9 cellular contexts compared by ENCODE assay signal in genomic region chr4:7630559-7631287, GRCh38.
DNase-seq lines count a peak whose midpoint lies in the region; ATAC-seq and TF ChIP-seq lines count a peak whose summit lies in the region.
"Had no signal": no experiment of that assay in that cellular context is flagged by ENCODE, and none has a peak within 500 bp of the region (broad histone marks: within the 10 kb centered on the region; RNA-seq: fewer than 3 reads in every experiment).

No MANE protein-coding gene starts in this region.

- no peak overlapping the region for H3K9ac ChIP-seq in adipocyte (ENCODE audit: low read length)

- DNase-seq in adipocyte (ENCODE audit: low read depth) = peak; percentile 84
- DNase-seq in right atrium auricular region (ENCODE audit: low spot score) = peak; percentile 72
- DNase-seq in substantia nigra (lab: John Stamatoyannopoulos, UW) = peak in 26 of 49 donors; percentile 6 to 93 (median 49)
- DNase-seq in immature natural killer cell = no peak
- no peak for DNase-seq in activated CD4-positive, alpha-beta T cell treated with anti-CD3 and anti-CD28 coated beads for 48 hours
- DNase-seq in NOMO-1 treated with DMSO at 0.1 percent for 48 hours (lab: John Stamatoyannopoulos, UW; ENCODE audit: unreplicated experiment) = no peak

- POLR2A ChIA-PET in HEK293 (lab: Yijun Ruan, JAX) = no interaction called here

- peaks cover 3 to 11% (median 7%) of the 10 kb centered on the region in 3 donors for H3K27me3 Mint-ChIP-seq in immature natural killer cell (ENCODE audit: low read depth in 3 of 3)

- peaks cover 0 to 5% (median 0%) of the 10 kb centered on the region in 6 donors for H3K9me3 Mint-ChIP-seq in immature natural killer cell
- H3K9me3 Mint-ChIP-seq: T-helper 1 cell treated with Interleukin-12 subunit alpha and Interleukin-12 subunit beta and Interleukin-4 antibody, amounts not matched to agents 30 μg/mL and 1 μg/mL, for 36 hours had no signal

- CTCF ChIA-PET in HEK293 (lab: Yijun Ruan, JAX) = interaction anchor here (0.6 kb wide), 1 partner anchor 139 kb away, joined by 4 read pairs; no protein-coding TSS in a partner anchor

- peaks cover 23% of the 10 kb centered on the region in 2 donors for H3K4me1 Mint-ChIP-seq in immature natural killer cell

- no peaks in the 10 kb centered on the region for H3K36me3 ChIP-seq in HEK293 (ENCODE audit: control insufficient read depth in 2 of 2, insufficient read depth in 1 of 2, low read length in 2 of 2)
- no peaks in the 10 kb centered on the region for H3K36me3 ChIP-seq in adipocyte (ENCODE audit: control insufficient read depth, insufficient read depth, low read length, severe bottlenecking)
- H3K36me3 ChIP-seq in right atrium auricular region = no peaks in the 10 kb centered on the region

- no peaks in the 10 kb centered on the region for H3K36me3 Mint-ChIP-seq in immature natural killer cell

- H3K4me1 ChIP-seq in HEK293 (ENCODE audit: control insufficient read depth, insufficient read depth, low read length) (no peaks in the 10 kb centered on the region), adipocyte (ENCODE audit: control insufficient read depth, insufficient read depth, low read length) (peaks cover 22% of the 10 kb centered on the region), right atrium auricular region (peaks cover 0 to 35% of the 10 kb centered on the region in 2 donors)

- no peaks in the 10 kb centered on the region for H3K27me3 ChIP-seq in adipocyte (replicated peaks; ENCODE audit: control insufficient read depth, insufficient read depth, low read length)
- no peaks in the 10 kb centered on the region for H3K27me3 ChIP-seq in right atrium auricular region

- TF ChIP-seq CTCF in HEK293 (tag by site-specific recombination; IDR thresholded peaks at IDR 0.05) (no peak), right atrium auricular region (IDR thresholded peaks at IDR 0.05) (no peak)

- H3K27ac ChIP-seq in HEK293 (ENCODE audit: extremely low read depth, low read depth, low read length) = no peak overlapping the region
- peak overlapping the region; percentile 63 to 64 for H3K27ac ChIP-seq in right atrium auricular region
- no peak overlapping the region for H3K27ac ChIP-seq in substantia nigra (ENCODE audit: low read depth, low read length, poor library complexity, severe bottlenecking)

- peak overlapping the region in 3 of 6 donors; percentile 33 to 77 (median 72) for H3K27ac Mint-ChIP-seq in immature natural killer cell
- H3K27ac Mint-ChIP-seq: T-helper 1 cell treated with Interleukin-12 subunit alpha and Interleukin-12 subunit beta and Interleukin-4 antibody, amounts not matched to agents 30 μg/mL and 1 μg/mL, for 36 hours had no signal

- H3K9me3 ChIP-seq in HEK293 (ENCODE audit: control insufficient read depth, insufficient read depth, low read depth, low read length) = no peaks in the 10 kb centered on the region
- H3K9me3 ChIP-seq in adipocyte (ENCODE audit: control insufficient read depth, low read length) = peaks cover 4% of the 10 kb centered on the region
- no peaks in the 10 kb centered on the region for H3K9me3 ChIP-seq in right atrium auricular region

- H3K4me3 ChIP-seq in HEK293 (ENCODE audit: low read depth, low read length) (no peak overlapping the region), adipocyte (ENCODE audit: low read length) (peak overlapping the region; percentile 58), right atrium auricular region (no peak overlapping the region)

- H3K4me3 Mint-ChIP-seq in immature natural killer cell = no peak overlapping the region
- H3K4me3 Mint-ChIP-seq: T-helper 1 cell treated with Interleukin-12 subunit alpha and Interleukin-12 subunit beta and Interleukin-4 antibody, amounts not matched to agents 30 μg/mL and 1 μg/mL, for 36 hours had no signal

- ATAC-seq in HG02981 (IDR thresholded peaks at IDR 0.05; ENCODE audit: unreplicated experiment) = no peak

TF ChIP-seq in HEK293, 187 proteins besides CTCF, POLR2A, EP300 and RAD21:
- TF ChIP-seq ZSCAN23 (tag by site-specific recombination; IDR thresholded peaks at IDR 0.05) (no peak), ZFHX2 (tag by site-specific recombination; conservative IDR thresholded peaks at IDR 0.05) (peak; percentile 42), ZNF354C (tag by site-specific recombination; IDR thresholded peaks at IDR 0.05; ENCODE audit: borderline replicate concordance, low read depth) (no peak), ZNF169 (tag by site-specific recombination; IDR thresholded peaks at IDR 0.05) (no peak), PRDM10 (tag by site-specific recombination; IDR thresholded peaks at IDR 0.05) (0 out of 2 replicates have a peak, but pooled peaks have one; percentile 9), ZBTB49 (tag by site-specific recombination; IDR thresholded peaks at IDR 0.05; ENCODE audit: low read depth) (no peak)

Comparison
In these comparisons a context has a peak if more than half of its experiments do, and no peak if none do; other contexts are left out.
1. H3K27ac ChIP-seq: peak in right atrium auricular region (2 of 2); none in HEK293 (single experiment) and substantia nigra (single experiment).
2. DNase-seq: peak in adipocyte (single experiment), right atrium auricular region (single experiment) and substantia nigra (26 of 49); none in immature natural killer cell (0 of 3), activated CD4-positive, alpha-beta T cell treated with anti-CD3 and anti-CD28 coated beads for 48 hours (single experiment) and NOMO-1 treated with DMSO at 0.1 percent for 48 hours (single experiment).